In the genomic region with DNA sequence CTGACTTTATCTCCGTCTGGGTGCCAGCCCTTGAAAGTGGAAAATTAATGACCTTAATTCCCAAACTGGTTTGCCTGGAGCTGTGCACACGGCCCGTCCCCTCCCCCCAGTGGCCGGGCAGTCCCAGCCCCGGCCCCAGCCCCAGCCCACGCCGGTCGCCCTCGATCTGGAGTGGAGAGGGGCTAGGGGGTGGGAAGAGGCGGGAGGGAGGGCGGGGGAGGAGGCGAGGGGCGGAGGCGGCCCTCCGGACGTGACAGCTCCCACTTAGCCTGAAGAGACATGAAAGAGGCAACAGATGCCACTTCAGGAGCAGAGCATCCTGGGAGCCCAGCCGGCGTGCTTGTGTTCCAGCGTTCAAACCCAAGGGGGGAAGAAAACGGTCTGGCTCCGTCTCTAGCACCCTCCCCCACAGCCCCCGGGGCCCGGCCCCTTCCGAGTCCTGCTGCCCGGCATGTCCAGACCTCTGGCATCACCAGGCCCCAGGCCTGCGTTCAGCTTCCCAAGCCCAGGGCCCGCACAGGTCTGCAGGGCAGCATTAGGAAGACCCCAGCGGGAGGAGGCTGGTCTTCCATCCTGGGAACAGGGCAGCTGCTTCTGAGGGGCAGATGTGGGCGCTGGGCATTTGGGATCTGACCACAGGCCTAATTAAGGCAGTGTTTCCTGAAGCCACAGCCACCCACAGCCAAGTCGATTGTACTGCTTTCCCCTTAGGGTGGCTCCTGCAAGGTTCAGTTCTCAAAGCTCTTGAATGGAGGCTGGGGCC, we compare ENCODE assay signal across 1 cellular context.
TF ChIP-seq lines count a peak whose summit lies in the region.

No MANE protein-coding gene starts in this region.

TF ChIP-seq in K562, 482 proteins besides CTCF, POLR2A, EP300 and RAD21 (continued from another document):
- TF ChIP-seq, protein P1, sequence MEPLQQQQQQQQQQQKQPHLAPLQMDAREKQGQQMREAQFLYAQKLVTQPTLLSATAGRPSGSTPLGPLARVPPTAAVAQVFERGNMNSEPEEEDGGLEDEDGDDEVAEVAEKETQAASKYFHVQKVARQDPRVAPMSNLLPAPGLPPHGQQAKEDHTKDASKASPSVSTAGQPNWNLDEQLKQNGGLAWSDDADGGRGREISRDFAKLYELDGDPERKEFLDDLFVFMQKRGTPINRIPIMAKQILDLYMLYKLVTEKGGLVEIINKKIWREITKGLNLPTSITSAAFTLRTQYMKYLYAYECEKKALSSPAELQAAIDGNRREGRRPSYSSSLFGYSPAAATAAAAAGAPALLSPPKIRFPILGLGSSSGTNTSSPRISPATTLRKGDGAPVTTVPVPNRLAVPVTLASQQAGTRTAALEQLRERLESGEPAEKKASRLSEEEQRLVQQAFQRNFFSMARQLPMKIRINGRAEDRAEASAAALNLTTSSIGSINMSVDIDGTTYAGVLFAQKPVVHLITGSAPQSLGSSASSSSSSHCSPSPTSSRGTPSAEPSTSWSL (CRISPR knock-in tag; IDR thresholded peaks at IDR 0.05; ENCODE audit: borderline replicate concordance): no peak
- TF ChIP-seq TAF9B (IDR thresholded peaks at IDR 0.05; ENCODE audit: partially characterized antibody) (no peak), KDM1A (IDR thresholded peaks at IDR 0.05) (no peak), ZNF830 (CRISPR knock-in tag; IDR thresholded peaks at IDR 0.05) (no peak)
TF ChIP-seq in K562: peak in this region for 1.
